8 cellular contexts compared by ENCODE assay signal in the genomic region with DNA sequence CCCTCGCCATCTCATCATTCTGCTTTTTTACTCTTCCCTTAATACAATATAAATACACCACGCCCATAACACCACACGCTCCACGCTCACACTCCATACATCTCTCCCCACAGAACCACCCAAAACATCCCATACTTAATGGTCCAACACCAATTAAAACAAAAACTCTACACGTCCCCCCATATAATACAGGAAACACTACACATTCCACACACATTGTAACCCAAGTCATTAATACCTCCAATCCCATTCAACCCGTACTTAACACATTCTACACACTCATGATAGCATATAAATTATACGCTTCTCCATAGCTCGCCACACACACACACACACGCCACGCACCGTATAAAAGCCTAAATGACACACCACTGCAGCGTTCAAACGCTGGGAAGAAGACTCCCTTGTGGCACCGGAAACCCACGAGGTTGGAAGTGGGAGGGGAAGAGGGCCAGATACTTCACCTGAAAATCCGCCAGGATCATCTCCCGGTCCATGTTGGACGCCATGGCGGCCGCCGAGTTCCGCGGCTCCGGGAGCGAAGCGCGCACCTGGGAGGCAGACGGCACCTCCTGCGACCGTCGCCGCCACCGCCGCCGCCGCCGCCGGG. TPM values are rescaled to one million over a fixed set of nuclear protein-coding genes. Genes with fewer than 3 reads are reported as not detected.
DNase-seq lines count a peak whose midpoint lies in the region; ATAC-seq lines count a peak whose summit lies in the region.

No MANE protein-coding gene starts in this region.

- intact Hi-C loops in activated T-helper 1 cell treated with anti-CD3 and anti-CD28 coated beads, Interleukin-12 subunit alpha, Interleukin-12 subunit beta, Interleukin-2, Interleukin-4 antibody, amounts not matched to agents 30 ng/mL and 10 ng/mL and 1 ng/mL, durations not matched to agents 14 hours and 24 hours and 36 hours (cut with micrococcal nuclease) = no loop called here
- intact Hi-C loops in head of caudate nucleus (cut with DNase I) = no loop called here
- intact Hi-C loops in sciatic nerve (cut with DNase I) = loop anchor here (5.0 kb wide), 1 partner anchor 282 kb away; no protein-coding TSS in a partner anchor

- DNase-seq in CD1c-positive myeloid dendritic cell (ENCODE audit: extremely low spot score) = peak; percentile 38
- peak; percentile 40 for DNase-seq in LHCN-M2 (ENCODE audit: low read depth)
- no peak for DNase-seq in activated T-helper 1 cell treated with anti-CD3 and anti-CD28 coated beads, Interleukin-12 subunit alpha, Interleukin-12 subunit beta, Interleukin-2, Interleukin-4 antibody, amounts not matched to agents 30 ng/mL and 10 ng/mL and 1 ng/mL, durations not matched to agents 14 hours and 24 hours and 36 hours (ENCODE audit: low spot score)
- peak in 29 of 42 donors; percentile 17 to 68 (median 42) for DNase-seq in head of caudate nucleus
- no peak for DNase-seq in sciatic nerve (ENCODE audit: low spot score)

- peaks cover 23% of the 10 kb centered on the region for H3K4me1 Mint-ChIP-seq in activated T-helper 1 cell treated with anti-CD3 and anti-CD28 coated beads, Interleukin-12 subunit alpha, Interleukin-12 subunit beta, Interleukin-2, Interleukin-4 antibody, amounts not matched to agents 30 ng/mL and 10 ng/mL and 1 ng/mL, durations not matched to agents 14 hours and 24 hours and 36 hours (ENCODE audit: low read depth)

- peaks cover 8% of the 10 kb centered on the region for H3K36me3 Mint-ChIP-seq in activated T-helper 1 cell treated with anti-CD3 and anti-CD28 coated beads, Interleukin-12 subunit alpha, Interleukin-12 subunit beta, Interleukin-2, Interleukin-4 antibody, amounts not matched to agents 30 ng/mL and 10 ng/mL and 1 ng/mL, durations not matched to agents 14 hours and 24 hours and 36 hours (ENCODE audit: low read depth)

- H3K4me1 ChIP-seq in rectal smooth muscle tissue (ENCODE audit: control insufficient read depth, insufficient read depth, low read length) = peaks cover 11% of the 10 kb centered on the region

- H3K27ac Mint-ChIP-seq in activated T-helper 1 cell treated with anti-CD3 and anti-CD28 coated beads, Interleukin-12 subunit alpha, Interleukin-12 subunit beta, Interleukin-2, Interleukin-4 antibody, amounts not matched to agents 30 ng/mL and 10 ng/mL and 1 ng/mL, durations not matched to agents 14 hours and 24 hours and 36 hours = peak overlapping the region; percentile 50

- H3K27me3 ChIP-seq in rectal smooth muscle tissue (ENCODE audit: control insufficient read depth, insufficient read depth, low read length) = no peaks in the 10 kb centered on the region

- H3K4me3 Mint-ChIP-seq in activated T-helper 1 cell treated with anti-CD3 and anti-CD28 coated beads, Interleukin-12 subunit alpha, Interleukin-12 subunit beta, Interleukin-2, Interleukin-4 antibody, amounts not matched to agents 30 ng/mL and 10 ng/mL and 1 ng/mL, durations not matched to agents 14 hours and 24 hours and 36 hours = peak overlapping the region; percentile 87

- no peaks in the 10 kb centered on the region for H3K36me3 ChIP-seq in rectal smooth muscle tissue (ENCODE audit: control insufficient read depth, insufficient read depth, low read length)

- ATAC-seq in GM18508 (IDR thresholded peaks at IDR 0.05; ENCODE audit: insufficient read depth, unreplicated experiment) = peak; percentile 10
- no peak for ATAC-seq in sciatic nerve
- no peak for ATAC-seq in HG03039 (IDR thresholded peaks at IDR 0.05; ENCODE audit: unreplicated experiment)

- H3K27me3 Mint-ChIP-seq in activated T-helper 1 cell treated with anti-CD3 and anti-CD28 coated beads, Interleukin-12 subunit alpha, Interleukin-12 subunit beta, Interleukin-2, Interleukin-4 antibody, amounts not matched to agents 30 ng/mL and 10 ng/mL and 1 ng/mL, durations not matched to agents 14 hours and 24 hours and 36 hours (ENCODE audit: insufficient read depth) = peaks cover 8% of the 10 kb centered on the region

- H3K9ac ChIP-seq in rectal smooth muscle tissue (ENCODE audit: low read length) = peak overlapping the region; percentile 16

- no peaks in the 10 kb centered on the region for H3K9me3 Mint-ChIP-seq in activated T-helper 1 cell treated with anti-CD3 and anti-CD28 coated beads, Interleukin-12 subunit alpha, Interleukin-12 subunit beta, Interleukin-2, Interleukin-4 antibody, amounts not matched to agents 30 ng/mL and 10 ng/mL and 1 ng/mL, durations not matched to agents 14 hours and 24 hours and 36 hours

- peak overlapping the region; percentile 89 for H3K4me3 ChIP-seq in rectal smooth muscle tissue (ENCODE audit: low read length)

- H3K27ac ChIP-seq in rectal smooth muscle tissue (ENCODE audit: low read depth, low read length) = peak overlapping the region; percentile 76

RNA-seq across cellular contexts. Expression of a gene that starts 0.7 kb away (rescaled TPM):
- total RNA-seq in LHCN-M2 (2014; rRNA removed) (65.6 and 71.9 TPM in 2 replicates), sciatic nerve (54.7 TPM)
- 36.9 TPM for polyA plus RNA-seq in LHCN-M2 (2012)
- 58.8 and 62.0 TPM in 2 replicates for total RNA-seq in activated T-helper 1 cell treated with anti-CD3 and anti-CD28 coated beads, Interleukin-12 subunit alpha, Interleukin-12 subunit beta, Interleukin-2, Interleukin-4 antibody, amounts not matched to agents 30 ng/mL and 10 ng/mL and 1 ng/mL, durations not matched to agents 14 hours and 24 hours and 36 hours

RNA-seq across cellular contexts. Expression of a gene that starts 10.6 kb away (rescaled TPM):
- 67.9 and 85.2 TPM in 2 replicates for total RNA-seq in LHCN-M2 (2014; rRNA removed)
- 42.9 TPM for polyA plus RNA-seq in LHCN-M2 (2012)
- total RNA-seq in activated T-helper 1 cell treated with anti-CD3 and anti-CD28 coated beads, Interleukin-12 subunit alpha, Interleukin-12 subunit beta, Interleukin-2, Interleukin-4 antibody, amounts not matched to agents 30 ng/mL and 10 ng/mL and 1 ng/mL, durations not matched to agents 14 hours and 24 hours and 36 hours = 13.7 and 14.9 TPM in 2 replicates
- 17.2 TPM for total RNA-seq in sciatic nerve

Comparison
In these comparisons a context has a peak if more than half of its experiments do, and no peak if none do; other contexts are left out.
1. DNase-seq: peak in CD1c-positive myeloid dendritic cell (single experiment), LHCN-M2 (single experiment) and head of caudate nucleus (29 of 42); none in activated T-helper 1 cell treated with anti-CD3 and anti-CD28 coated beads, Interleukin-12 subunit alpha, Interleukin-12 subunit beta, Interleukin-2, Interleukin-4 antibody, amounts not matched to agents 30 ng/mL and 10 ng/mL and 1 ng/mL, durations not matched to agents 14 hours and 24 hours and 36 hours (single experiment) and sciatic nerve (single experiment).